In genomic region chr6:110400208-110400607, GRCh38 we compare ENCODE assay signal across 13 cellular contexts. TPM values are rescaled to one million over a fixed set of nuclear protein-coding genes. Genes with fewer than 3 reads are reported as not detected.
A peak's percentile ranks its signal among the peaks of the same experiment; 100 is the strongest.
DNase-seq lines count a peak whose midpoint lies in the region; ATAC-seq, FAIRE-seq and TF ChIP-seq lines count a peak whose summit lies in the region.
"Had no signal": no experiment of that assay in that cellular context is flagged by ENCODE, and none has a peak within 500 bp of the region (broad histone marks: within the 10 kb centered on the region; RNA-seq: fewer than 3 reads in every experiment).

No MANE protein-coding gene starts in this region.

- no peak overlapping the region for H3K4me2 ChIP-seq in GM23338

- no peak for TF ChIP-seq CTCF in GM23338 (conservative IDR thresholded peaks at IDR 0.05; ENCODE audit: low read depth in 2 of 2)
- TF ChIP-seq CTCF in coronary artery (IDR thresholded peaks at IDR 0.05), result no peak
- TF ChIP-seq CTCF in kidney (IDR thresholded peaks at IDR 0.05; ENCODE audit: borderline replicate concordance, extremely low read depth, insufficient read depth), result no peak
- no peak for TF ChIP-seq CTCF in stomach (IDR thresholded peaks at IDR 0.05)

- H3K27me3 Mint-ChIP-seq in GM23338 (ENCODE audit: insufficient read depth, low read depth, poor library complexity), result peaks cover 5% of the 10 kb centered on the region
- H3K27me3 Mint-ChIP-seq: CD4-positive, alpha-beta T cell had no signal

- H3K36me3 Mint-ChIP-seq in GM23338 (ENCODE audit: low read depth), result peaks cover 3% of the 10 kb centered on the region; the same call in 1 of the 3 replicates
- H3K36me3 Mint-ChIP-seq: WTC11 had no signal

- H3K9me3 Mint-ChIP-seq in GM23338, result no peaks in the 10 kb centered on the region
- H3K9me3 Mint-ChIP-seq: CD4-positive, alpha-beta T cell; nephron; WTC11 had no signal

- H3K36me3 ChIP-seq in GM23338 (ENCODE audit: insufficient read depth) (no peaks in the 10 kb centered on the region), kidney (ENCODE audit: control insufficient read depth in 1 of 2, insufficient read depth in 2 of 2, low read length in 2 of 2) (no peaks in the 10 kb centered on the region), stomach (no peaks in the 10 kb centered on the region)

- H4K20me1 ChIP-seq in GM23338 (replicated peaks; ENCODE audit: insufficient read depth), result no peaks in the 10 kb centered on the region

- peak overlapping the region in 1 of 2 donors; percentile 27 for H3K9ac ChIP-seq in kidney (ENCODE audit: low read length in 2 of 2)

- no peak overlapping the region for H3K27ac Mint-ChIP-seq in GM23338
- H3K27ac Mint-ChIP-seq: CD4-positive, alpha-beta T cell; nephron; WTC11 had no signal

- H3K27me3 ChIP-seq in GM23338 (ENCODE audit: insufficient read depth), result no peaks in the 10 kb centered on the region
- no peaks in the 10 kb centered on the region for H3K27me3 ChIP-seq in stomach

- DNase-seq in GM23338 (ENCODE audit: low spot score), result no peak
- DNase-seq in coronary artery (ENCODE audit: low spot score), result no peak
- peak; percentile 65 for DNase-seq in kidney
- DNase-seq in stomach, result no peak
- no peak for DNase-seq in NCI-H1694 treated with DMSO at 0.1 percent for 48 hours (lab: John Stamatoyannopoulos, UW)
- no peak for DNase-seq in DMS 273 treated with DMSO at 0.1 percent for 48 hours (lab: John Stamatoyannopoulos, UW)
- DNase-seq: CD4-positive, alpha-beta T cell; NCI-H2029 treated with DMSO at 0.1 percent for 48 hours had no signal

- H3K4me3 ChIP-seq in GM23338 (no peak overlapping the region), coronary artery (peak overlapping the region; percentile 75), kidney (ENCODE audit: low read length in 2 of 2) (peak overlapping the region; percentile 24 to 51), stomach (peak overlapping the region; percentile 40 to 50 (median 43))

- WGBS in stomach, 5 donors, result 47 to 90% (median 75%) methylated on average over 13 to 18 of the region's 18 CpGs

- H3K4me1 ChIP-seq in GM23338 (ENCODE audit: insufficient read depth) (no peaks in the 10 kb centered on the region), kidney (ENCODE audit: control insufficient read depth in 1 of 2, insufficient read depth in 1 of 2, low read depth in 1 of 2, low read length in 2 of 2) (no peaks in the 10 kb centered on the region), stomach (peaks cover 0 to 13% (median 7%) of the 10 kb centered on the region in 4 donors)

- H3K4me1 Mint-ChIP-seq in GM23338, result peaks cover 3% of the 10 kb centered on the region; the same call in 1 of the 3 replicates
- H3K4me1 Mint-ChIP-seq: WTC11 had no signal

- intact Hi-C loops in kidney (cut with DNase I), result no loop called here
- intact Hi-C loops in stomach (cut with DNase I; ENCODE audit: low total_unique reads), result no loop called here

- H3K9me3 ChIP-seq in kidney (ENCODE audit: control insufficient read depth in 1 of 2, low read length in 2 of 2) (no peaks in the 10 kb centered on the region), stomach (no peaks in the 10 kb centered on the region)

- peak overlapping the region; percentile 87; the same call in 1 of the 2 replicates for H2AFZ ChIP-seq in GM23338

- ATAC-seq in GM23338 (no peak), GM18502 (IDR thresholded peaks at IDR 0.05; ENCODE audit: poor library complexity, unreplicated experiment) (no peak), GM18498 (IDR thresholded peaks at IDR 0.05; ENCODE audit: unreplicated experiment) (no peak)

- no peaks in the 10 kb centered on the region for H3K9me2 ChIP-seq in GM23338 (ENCODE audit: insufficient read depth)

- H3K4me3 Mint-ChIP-seq in GM23338, result no peak overlapping the region
- H3K4me3 Mint-ChIP-seq: nephron, WTC11 had no signal

- H3K27ac ChIP-seq in GM23338 (ENCODE audit: low read depth) (no peak overlapping the region), coronary artery (peak overlapping the region in 1 of 2 donors; percentile 49), kidney (ENCODE audit: low read depth in 2 of 2, low read length in 2 of 2) (no peak overlapping the region), stomach (peak overlapping the region in 1 of 5 donors; percentile 13)
- H3K27ac ChIP-seq: epithelial cell of prostate had no signal

- no peak for TF ChIP-seq POLR2A in stomach (IDR thresholded peaks at IDR 0.05)

- no peak for FAIRE-seq in kidney (lab: Jason Lieb, UNC)

- no peaks in the 10 kb centered on the region for H3K79me2 ChIP-seq in GM23338 (replicated peaks; ENCODE audit: insufficient read depth)

- no peaks in the 10 kb centered on the region for H3F3A ChIP-seq in GM23338 (replicated peaks; ENCODE audit: low read depth)

- no peak for TF ChIP-seq EP300 in stomach (IDR thresholded peaks at IDR 0.05)

TF ChIP-seq in GM23338, 12 proteins besides CTCF, POLR2A, EP300 and RAD21:
- no peak for TF ChIP-seq ZNF114 (CRISPR knock-in tag; IDR thresholded peaks at IDR 0.05)
- no peak for TF ChIP-seq JUNB (IDR thresholded peaks at IDR 0.05; ENCODE audit: unreplicated experiment)
- TF ChIP-seq EZH2phosphoT487 (IDR thresholded peaks at IDR 0.05; ENCODE audit: unreplicated experiment), result no peak
- TF ChIP-seq EZH2 (IDR thresholded peaks at IDR 0.05; ENCODE audit: low read depth, unreplicated experiment), result no peak
- TF ChIP-seq NANOG (IDR thresholded peaks at IDR 0.05; ENCODE audit: borderline replicate concordance), result no peak
- no peak for TF ChIP-seq CREB1 (CRISPR knock-in tag; IDR thresholded peaks at IDR 0.05; ENCODE audit: low read depth)

RNA-seq across cellular contexts. Expression of gene DDO, which starts 15.2 kb away (rescaled TPM):
- 0.10 TPM in 1 of 2 replicates, not detected in the other for total RNA-seq in GM23338 (2014; rRNA removed; shearing (Covaris generic))
- polyA plus RNA-seq in GM23338 (2016; fragmentation: Nextera tagmentation; extraction: Ambion mirVana) (not detected in 2 replicates), kidney (ENCODE audit: insufficient read depth, low read depth, low replicate concordance) (13.4 TPM), stomach (1 to 10 TPM in 1 of 3 donors, under 1 TPM in 2; 0.40 to 1.2 (median 0.44) TPM)
- total RNA-seq in kidney (3.6 TPM), stomach (1 to 10 TPM in 2 of 5 donors, not detected in 3; 1.8 to 4.1 TPM)
- total RNA-seq: CD4-positive, alpha-beta T cell; WTC11 had no signal

RNA-seq across cellular contexts. Expression of gene METTL24, which starts 42.1 kb away (rescaled TPM):
- 0.35 TPM in 1 of 2 replicates, not detected in the other for total RNA-seq in GM23338 (2014; rRNA removed; shearing (Covaris generic))
- polyA plus RNA-seq in GM23338 (2016; fragmentation: Nextera tagmentation; extraction: Ambion mirVana), result not detected in 2 replicates
- total RNA-seq in kidney, result 3.5 TPM
- 1.4 TPM for polyA plus RNA-seq in kidney (ENCODE audit: insufficient read depth, low read depth, low replicate concordance)
- total RNA-seq in stomach, result 10 to 100 TPM in 2 of 5 donors, 1 to 10 TPM in 2, not detected in 1; 2.8 to 25.8 (median 9.5) TPM
- polyA plus RNA-seq in stomach, result 1 to 10 TPM in 1 of 3 donors, under 1 TPM in 2; 0.55 to 1.7 (median 0.87) TPM
- total RNA-seq: CD4-positive, alpha-beta T cell had no signal
